In genomic region chr16:10817963-10818941, GRCh38 we compare ENCODE assay signal across 15 cellular contexts. TPM values are rescaled to one million over a fixed set of nuclear protein-coding genes. Genes with fewer than 3 reads are reported as not detected.
DNase-seq lines count a peak whose midpoint lies in the region; ATAC-seq and TF ChIP-seq lines count a peak whose summit lies in the region.
"Had no signal": no experiment of that assay in that cellular context is flagged by ENCODE, and none has a peak within 500 bp of the region (broad histone marks: within the 10 kb centered on the region; RNA-seq: fewer than 3 reads in every experiment).

TSS of gene TVP23A (minus strand) at chr16:10818794. CDS start at chr16:10818493, 301 bp downstream.

- 0 out of 2 replicates have a peak within 1 kb of the TSS, but pooled peaks have one; percentile 44 for H3K4me2 ChIP-seq in BLaER1

- DNase-seq in astrocyte of the hippocampus (ENCODE audit: low read depth, low spot score) (peak; percentile 57), hypothalamus (lab: John Stamatoyannopoulos, UW) (peak in 27 of 51 donors; percentile 4 to 60 (median 26)), omental fat pad (ENCODE audit: low spot score) (no peak), NCI-H1417 (lab: John Stamatoyannopoulos, UW) (no peak)
- DNase-seq: activated CD8-positive, alpha-beta T cell treated with anti-CD3 and anti-CD28 coated beads, Interleukin-2, amount 10 ng/mL, durations not matched to agents 7 days and 5 days; amniotic stem cell; EL; HCEC 1CT; MG63; midbrain; NCI-H82 had no signal

- peak; percentile 41 for ATAC-seq in omental fat pad (ENCODE audit: low FRiP score)
- no peak for ATAC-seq in GM21381 (IDR thresholded peaks at IDR 0.05; ENCODE audit: unreplicated experiment)
- ATAC-seq in HG03342 (IDR thresholded peaks at IDR 0.05; ENCODE audit: unreplicated experiment), result no peak
- ATAC-seq in HG02759 (IDR thresholded peaks at IDR 0.05; ENCODE audit: unreplicated experiment), result no peak
- ATAC-seq: activated CD8-positive, alpha-beta T cell treated with anti-CD3 and anti-CD28 coated beads, Interleukin-2, amount 10 ng/mL, durations not matched to agents 7 days and 5 days had no signal

- TF ChIP-seq CTCF in omental fat pad (IDR thresholded peaks at IDR 0.05), result no peak

- no peaks in the 10 kb centered on the region for H3K9me3 ChIP-seq in BLaER1
- H3K9me3 ChIP-seq: MG63 had no signal

- H3K27me3 ChIP-seq in BLaER1, result no peaks in the 10 kb centered on the region
- H3K27me3 ChIP-seq: MG63 had no signal

- peaks cover 61% of the 10 kb centered on the region for H3K4me1 ChIP-seq in BLaER1

- no peak within 1 kb of the TSS for H3K4me3 ChIP-seq in BLaER1
- H3K4me3 ChIP-seq: MG63 had no signal

- peak within 1 kb of the TSS; percentile 20 for H3K27ac ChIP-seq in BLaER1

- H3K9ac ChIP-seq in BLaER1, result no peak within 1 kb of the TSS

- H3K36me3 ChIP-seq in BLaER1, result no peaks in the 10 kb centered on the region
- H3K36me3 ChIP-seq: MG63 had no signal

- no peaks in the 10 kb centered on the region for H4K20me1 ChIP-seq in BLaER1

RNA-seq across cellular contexts. Expression of gene TVP23A, which starts in this region (rescaled TPM):
- total RNA-seq in omental fat pad, result 1 to 10 TPM in 2 of 4 donors, under 1 TPM in 2; 0.25 to 1.5 (median 0.84) TPM
- total RNA-seq: activated CD8-positive, alpha-beta T cell treated with anti-CD3 and anti-CD28 coated beads, Interleukin-2, amount 10 ng/mL, durations not matched to agents 7 days and 5 days had no signal

Comparison
In these comparisons a context has a peak if more than half of its experiments do, and no peak if none do; other contexts are left out.
1. DNase-seq: peak in astrocyte of the hippocampus (single experiment) and hypothalamus (27 of 51); none in omental fat pad (single experiment) and NCI-H1417 (0 of 3).